ENCODE assay signal across 32 cellular contexts in the genomic region with DNA sequence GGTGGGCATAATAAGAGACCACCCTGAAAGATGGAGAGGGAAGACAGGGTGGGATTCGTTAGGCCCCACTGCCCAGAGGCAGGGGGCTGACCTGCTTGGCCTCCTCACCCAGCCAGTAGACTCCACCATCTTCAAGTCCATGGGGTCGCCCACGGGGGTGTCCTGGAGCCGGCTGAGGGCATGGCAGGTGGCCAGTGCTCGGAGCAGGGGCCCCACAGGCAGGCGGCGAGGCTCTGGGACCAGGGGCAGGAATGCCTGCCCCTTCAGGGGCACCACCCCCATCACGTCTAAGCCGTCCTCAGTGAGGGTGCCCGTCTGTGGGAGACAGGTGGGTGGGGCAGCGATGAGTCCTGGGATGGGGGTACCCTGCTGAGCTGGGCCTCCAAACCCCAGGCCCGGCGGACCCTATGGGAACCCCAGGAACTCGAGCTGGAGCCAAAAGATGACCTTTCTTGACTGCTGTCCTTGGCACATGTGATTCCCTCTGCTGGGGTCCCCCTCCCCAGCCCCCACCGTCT. TPM values are rescaled to one million over a fixed set of nuclear protein-coding genes. Genes with fewer than 3 reads are reported as not detected.
"Had no signal": no experiment of that assay in that cellular context is flagged by ENCODE, and none has a peak within 500 bp of the region (broad histone marks: within the 10 kb centered on the region; RNA-seq: fewer than 3 reads in every experiment).

No MANE protein-coding gene starts in this region.

- FAIRE-seq: bronchial epithelial cell, TTC549 had no signal

- H3K27ac ChIP-seq: ascending aorta, cardiac muscle cell, VCaP had no signal

- H3K36me3 ChIP-seq: cardiac muscle cell had no signal

- H3K9me3 ChIP-seq: ascending aorta had no signal

- H3K27me3 ChIP-seq: ascending aorta, cardiac muscle cell had no signal

- ATAC-seq: activated CD4-positive, alpha-beta T cell treated with anti-CD3 and anti-CD28 coated beads for 36 hours; activated CD4-positive, CD25-positive, alpha-beta regulatory T cell treated with anti-CD3 and anti-CD28 coated beads, Interleukin-2, amount 50 U/mL, for 24 hours; activated CD8-positive, alpha-beta memory T cell treated with anti-CD3 and anti-CD28 coated beads, Interleukin-2, amount 10 ng/mL, durations not matched to agents 7 days and 5 days; activated CD8-positive, alpha-beta T cell treated with anti-CD3 and anti-CD28 coated beads, Interleukin-2, amount 10 ng/mL, durations not matched to agents 7 days and 5 days; activated naive CD8-positive, alpha-beta T cell treated with anti-CD3 and anti-CD28 coated beads, Interleukin-2, amount 50 U/mL, for 24 hours had no signal

- H3K4me1 ChIP-seq: ascending aorta had no signal

- DNase-seq: activated B cell treated with CpG ODN at 0.5 μM for 24 hours; activated CD4-positive, alpha-beta memory T cell treated with anti-CD3 and anti-CD28 coated beads, Interleukin-2, amount 10 ng/mL, durations not matched to agents 7 days and 5 days; activated CD4-positive, alpha-beta T cell treated with anti-CD3 and anti-CD28 coated beads for 1 hour; activated CD4-positive, alpha-beta T cell treated with anti-CD3 and anti-CD28 coated beads for 36 hours; activated CD4-positive, alpha-beta T cell treated with anti-CD3 and anti-CD28 coated beads for 48 hours; activated CD4-positive, alpha-beta T cell treated with anti-CD3 and anti-CD28 coated beads, Interleukin-2, amount 10 ng/mL, durations not matched to agents 7 days and 5 days; activated CD4-positive, alpha-beta T cell treated with anti-CD3 and anti-CD28 coated beads, Interleukin-2, amount 50 U/mL, for 48 hours; activated CD8-positive, alpha-beta memory T cell treated with anti-CD3 and anti-CD28 coated beads for 24 hours; activated CD8-positive, alpha-beta memory T cell treated with anti-CD3 and anti-CD28 coated beads, Interleukin-2, amount 10 ng/mL, durations not matched to agents 7 days and 5 days; activated CD8-positive, alpha-beta memory T cell treated with anti-CD3 and anti-CD28 coated beads, Interleukin-2, amount 50 U/mL, for 48 hours; activated CD8-positive, alpha-beta T cell treated with anti-CD3 and anti-CD28 coated beads, Interleukin-2, amount 10 ng/mL, durations not matched to agents 7 days and 5 days; activated effector memory CD4-positive, alpha-beta T cell treated with Interleukin-2 at 50 U/mL for 16 hours; activated gamma-delta T cell; activated naive CD4-positive, alpha-beta T cell treated with anti-CD3 and anti-CD28 coated beads, Interleukin-2, amount 10 ng/mL, durations not matched to agents 7 days and 5 days; activated naive CD4-positive, alpha-beta T cell treated with Interleukin-2 at 50 U/mL for 16 hours; activated naive CD8-positive, alpha-beta T cell treated with anti-CD3 and anti-CD28 coated beads, Interleukin-2, amount 10 ng/mL, durations not matched to agents 7 days and 5 days; activated naive CD8-positive, alpha-beta T cell treated with anti-CD3 and anti-CD28 coated beads, Interleukin-2, amount 50 U/mL, for 24 hours; activated T-cell treated with anti-CD3 and anti-CD28 coated beads, Interleukin-2, amount 50 U/mL, for 24 hours; activated T-cell treated with anti-CD3 and anti-CD28 coated beads, Interleukin-2, amount 50 U/mL, for 48 hours; amygdala; anterior cingulate cortex; caudate nucleus; cerebellar nuclear complex; T-helper 2 cell; T-helper 9 cell had no signal

- H3K4me3 ChIP-seq: ascending aorta, cardiac muscle cell had no signal

RNA-seq across cellular contexts. Expression of a gene that starts 13.2 kb away (rescaled TPM):
- total RNA-seq: activated B cell treated with CpG ODN at 0.5 μM for 24 hours; activated CD4-positive, alpha-beta T cell treated with anti-CD3 and anti-CD28 coated beads for 36 hours; activated CD4-positive, alpha-beta T cell treated with anti-CD3 and anti-CD28 coated beads, Interleukin-2, amount 10 ng/mL, durations not matched to agents 7 days and 5 days; activated CD8-positive, alpha-beta memory T cell treated with anti-CD3 and anti-CD28 coated beads, Interleukin-2, amount 10 ng/mL, durations not matched to agents 7 days and 5 days; activated CD8-positive, alpha-beta T cell treated with anti-CD3 and anti-CD28 coated beads, Interleukin-2, amount 10 ng/mL, durations not matched to agents 7 days and 5 days; activated naive CD8-positive, alpha-beta T cell treated with anti-CD3 and anti-CD28 coated beads, Interleukin-2, amount 10 ng/mL, durations not matched to agents 7 days and 5 days; activated T-helper 2 cell treated with anti-CD3 and anti-CD28 coated beads, Interferon-gamma antibody, Interleukin-2, Interleukin-4, amounts not matched to agents 10 μg/mL and 5 μg/mL and 100 μg/mL, durations not matched to agents 14 hours and 24 hours and 36 hours had no signal
